Comparison of ENCODE assay signal across 32 cellular contexts in genomic region chr4:82181789-82182188, GRCh38.
"Had no signal": no experiment of that assay in that cellular context is flagged by ENCODE, and none has a peak within 500 bp of the region (broad histone marks: within the 10 kb centered on the region; RNA-seq: fewer than 3 reads in every experiment).

No MANE protein-coding gene starts in this region.

- FAIRE-seq: bronchial epithelial cell, TTC549 had no signal

- H3K4me1 ChIP-seq: ascending aorta had no signal

- H3K27ac ChIP-seq: ascending aorta, cardiac muscle cell, VCaP had no signal

- H3K36me3 ChIP-seq: ascending aorta, cardiac muscle cell had no signal

- H3K27me3 ChIP-seq: ascending aorta, cardiac muscle cell had no signal

- ATAC-seq: activated CD8-positive, alpha-beta T cell treated with anti-CD3 and anti-CD28 coated beads for 36 hours; activated naive CD8-positive, alpha-beta T cell treated with anti-CD3 and anti-CD28 coated beads, Interleukin-2, amount 50 U/mL, for 24 hours; activated T-cell treated with anti-CD3 and anti-CD28 coated beads, Interleukin-2, amount 50 U/mL, for 4 hours; activated T-cell treated with anti-CD3 and anti-CD28 coated beads, Interleukin-2, amount 50 U/mL, for 72 hours; activated T-helper 17 cell treated with anti-CD3 and anti-CD28 coated beads, Interleukin-2, amount 50 U/mL, for 72 hours had no signal

- DNase-seq: activated B cell treated with CpG ODN at 0.5 μM for 24 hours; activated CD4-positive, alpha-beta memory T cell treated with anti-CD3 and anti-CD28 coated beads for 36 hours; activated CD4-positive, alpha-beta T cell treated with anti-CD3 and anti-CD28 coated beads for 4 hours; activated CD4-positive, alpha-beta T cell treated with anti-CD3 and anti-CD28 coated beads, Interleukin-2, amount 10 ng/mL, durations not matched to agents 24 days and 14 days; activated CD4-positive, alpha-beta T cell treated with anti-CD3 and anti-CD28 coated beads, Interleukin-2, amount 50 U/mL, for 1 hour; activated CD4-positive, alpha-beta T cell treated with anti-CD3 and anti-CD28 coated beads, Interleukin-2, amount 50 U/mL, for 4 hours; activated CD4-positive, CD25-positive, alpha-beta regulatory T cell treated with anti-CD3 and anti-CD28 coated beads, Interleukin-2, amount 50 U/mL, for 72 hours; activated CD8-positive, alpha-beta memory T cell treated with anti-CD3 and anti-CD28 coated beads, Interleukin-2, amount 50 U/mL, for 4 hours; activated CD8-positive, alpha-beta T cell treated with anti-CD3 and anti-CD28 coated beads for 36 hours; activated effector memory CD4-positive, alpha-beta T cell treated with anti-CD3 and anti-CD28 coated beads, Interleukin-2, amount 50 U/mL, for 16 hours; activated gamma-delta T cell treated with Interleukin-2 at 50 U/mL for 16 hours; activated naive CD4-positive, alpha-beta T cell; activated naive CD4-positive, alpha-beta T cell treated with anti-CD3 and anti-CD28 coated beads for 36 hours; activated naive CD8-positive, alpha-beta T cell treated with anti-CD3 and anti-CD28 coated beads, Interleukin-2, amount 10 ng/mL, durations not matched to agents 7 days and 5 days; activated naive CD8-positive, alpha-beta T cell treated with anti-CD3 and anti-CD28 coated beads, Interleukin-2, amount 50 U/mL, for 24 hours; activated T-cell treated with anti-CD3 and anti-CD28 coated beads for 4 hours; activated T-cell treated with anti-CD3 and anti-CD28 coated beads, Interleukin-2, amount 50 U/mL, for 1 hour; activated T-cell treated with anti-CD3 and anti-CD28 coated beads, Interleukin-2, amount 50 U/mL, for 4 hours; activated T-cell treated with anti-CD3 and anti-CD28 coated beads, Interleukin-2, amount 50 U/mL, for 72 hours; amygdala; anterior cingulate cortex; caudate nucleus; cerebellar nuclear complex; T-helper 1 cell; T-helper 2 cell; T-helper 9 cell had no signal

- H3K9me3 ChIP-seq: ascending aorta had no signal

- H3K4me3 ChIP-seq: ascending aorta, cardiac muscle cell had no signal
